1 cellular context compared by ENCODE assay signal in genomic region chr19:4081441-4082129, GRCh38.
TF ChIP-seq lines count a peak whose summit lies in the region.

No MANE protein-coding gene starts in this region.

TF ChIP-seq in IMR-90, 13 proteins besides CTCF, POLR2A, EP300 and RAD21:
- TF ChIP-seq, protein P1, sequence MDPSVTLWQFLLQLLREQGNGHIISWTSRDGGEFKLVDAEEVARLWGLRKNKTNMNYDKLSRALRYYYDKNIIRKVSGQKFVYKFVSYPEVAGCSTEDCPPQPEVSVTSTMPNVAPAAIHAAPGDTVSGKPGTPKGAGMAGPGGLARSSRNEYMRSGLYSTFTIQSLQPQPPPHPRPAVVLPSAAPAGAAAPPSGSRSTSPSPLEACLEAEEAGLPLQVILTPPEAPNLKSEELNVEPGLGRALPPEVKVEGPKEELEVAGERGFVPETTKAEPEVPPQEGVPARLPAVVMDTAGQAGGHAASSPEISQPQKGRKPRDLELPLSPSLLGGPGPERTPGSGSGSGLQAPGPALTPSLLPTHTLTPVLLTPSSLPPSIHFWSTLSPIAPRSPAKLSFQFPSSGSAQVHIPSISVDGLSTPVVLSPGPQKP (IDR thresholded peaks at IDR 0.05; ENCODE audit: borderline replicate concordance, low read depth, low read length): no peak
- TF ChIP-seq BHLHE40 (IDR thresholded peaks at IDR 0.05; ENCODE audit: low read depth, low read length): no peak
- no peak for TF ChIP-seq MXI1 (IDR thresholded peaks at IDR 0.05; ENCODE audit: borderline replicate concordance, low read depth, low read length)
- TF ChIP-seq CHD1 (IDR thresholded peaks at IDR 0.05; ENCODE audit: low read depth, low read length): no peak
- no peak for TF ChIP-seq NFE2L2 (IDR thresholded peaks at IDR 0.05; ENCODE audit: low read depth, low read length)
- TF ChIP-seq, protein P2, sequence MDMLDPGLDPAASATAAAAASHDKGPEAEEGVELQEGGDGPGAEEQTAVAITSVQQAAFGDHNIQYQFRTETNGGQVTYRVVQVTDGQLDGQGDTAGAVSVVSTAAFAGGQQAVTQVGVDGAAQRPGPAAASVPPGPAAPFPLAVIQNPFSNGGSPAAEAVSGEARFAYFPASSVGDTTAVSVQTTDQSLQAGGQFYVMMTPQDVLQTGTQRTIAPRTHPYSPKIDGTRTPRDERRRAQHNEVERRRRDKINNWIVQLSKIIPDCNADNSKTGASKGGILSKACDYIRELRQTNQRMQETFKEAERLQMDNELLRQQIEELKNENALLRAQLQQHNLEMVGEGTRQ (IDR thresholded peaks at IDR 0.05; ENCODE audit: low read depth, low read length): no peak
